Comparison of ENCODE assay signal across 13 cellular contexts in the genomic region with DNA sequence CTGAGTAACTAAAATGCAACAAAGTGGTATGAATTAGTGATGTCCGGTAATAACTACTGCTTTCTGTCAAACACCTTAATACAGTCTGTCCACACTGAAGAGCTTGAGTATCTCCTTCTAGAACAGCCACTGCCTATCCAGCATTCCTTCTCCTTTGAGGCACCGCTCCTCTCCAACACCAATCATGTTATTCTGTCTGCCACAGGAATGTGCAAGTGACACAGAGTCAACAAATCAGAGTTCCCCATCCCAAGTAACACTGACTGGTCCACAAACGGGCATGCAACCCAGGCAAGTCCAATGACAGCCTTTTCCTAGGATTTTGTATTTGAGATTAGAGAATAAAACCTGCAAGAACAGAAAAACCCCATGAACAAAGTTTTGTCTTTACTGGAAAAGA. TPM values are rescaled to one million over a fixed set of nuclear protein-coding genes. Genes with fewer than 3 reads are reported as not detected.
DNase-seq lines count a peak whose midpoint lies in the region; ATAC-seq and TF ChIP-seq lines count a peak whose summit lies in the region.
"Had no signal": no experiment of that assay in that cellular context is flagged by ENCODE, and none has a peak within 500 bp of the region (broad histone marks: within the 10 kb centered on the region; RNA-seq: fewer than 3 reads in every experiment).

No MANE protein-coding gene starts in this region.

- H2BK5ac ChIP-seq in neuronal stem cell (ENCODE audit: low read length), result no peak overlapping the region

- peaks cover 29% of the 10 kb centered on the region for H4K20me1 ChIP-seq in hepatocyte (ENCODE audit: insufficient read depth, poor library complexity, severe bottlenecking)

- H2AFZ ChIP-seq in hepatocyte (no peak overlapping the region), neuronal stem cell (ENCODE audit: low read length) (no peak overlapping the region)

- H3K9me3 Mint-ChIP-seq in activated T-cell treated with anti-CD3 and anti-CD28 coated beads, Interleukin-2, amount 50 U/mL, for 72 hours, result no peaks in the 10 kb centered on the region
- H3K9me3 Mint-ChIP-seq in CD4-positive, alpha-beta T cell, result no peaks in the 10 kb centered on the region
- H3K9me3 Mint-ChIP-seq: brain had no signal

- H3K14ac ChIP-seq in neuronal stem cell (ENCODE audit: low read length), result no peak overlapping the region

- H2BK15ac ChIP-seq in neuronal stem cell (ENCODE audit: low read length), result no peak overlapping the region

- peaks cover 18% of the 10 kb centered on the region for H3K4me1 ChIP-seq in SJSA1 (replicated peaks)
- peaks cover 22% of the 10 kb centered on the region for H3K4me1 ChIP-seq in hepatocyte (ENCODE audit: insufficient read depth)
- H3K4me1 ChIP-seq in thyroid gland, result peaks cover 14 to 15% of the 10 kb centered on the region in 2 donors
- peaks cover 5 to 6% of the 10 kb centered on the region in 2 donors for H3K4me1 ChIP-seq in neuronal stem cell (ENCODE audit: control insufficient read depth in 2 of 2, insufficient read depth in 1 of 2, low read depth in 1 of 2, low read length in 2 of 2)
- no peaks in the 10 kb centered on the region for H3K4me1 ChIP-seq in uterus

- no peak overlapping the region for H3K27ac ChIP-seq in SJSA1
- no peak overlapping the region for H3K27ac ChIP-seq in hepatocyte
- H3K27ac ChIP-seq in thyroid gland, result no peak overlapping the region
- H3K27ac ChIP-seq in neuronal stem cell (replicated peaks; ENCODE audit: low read length), result no peak overlapping the region
- no peak overlapping the region for H3K27ac ChIP-seq in uterus
- H3K27ac ChIP-seq in CD4-positive, alpha-beta T cell (ENCODE audit: low read depth, low read length), result no peak overlapping the region
- H3K27ac ChIP-seq: tibial artery had no signal

- no peak overlapping the region for H3K18ac ChIP-seq in neuronal stem cell (ENCODE audit: low read length)

- H3K4me3 ChIP-seq in SJSA1 (no peak overlapping the region), hepatocyte (no peak overlapping the region), thyroid gland (replicated peaks in 1 of 3) (no peak overlapping the region), neuronal stem cell (ENCODE audit: low read length in 2 of 2) (no peak overlapping the region), uterus (no peak overlapping the region)
- H3K4me3 ChIP-seq: tibial artery had no signal

- no peak overlapping the region for H2BK12ac ChIP-seq in neuronal stem cell (ENCODE audit: low read length)

- TF ChIP-seq CTCF in hepatocyte (IDR thresholded peaks at IDR 0.05; ENCODE audit: poor library complexity) (no peak), thyroid gland (IDR thresholded peaks at IDR 0.05) (no peak), uterus (IDR thresholded peaks at IDR 0.05) (no peak)
- TF ChIP-seq CTCF in CD4-positive, alpha-beta T cell (IDR thresholded peaks at IDR 0.05), result no peak

- no peak overlapping the region for H4K8ac ChIP-seq in neuronal stem cell (ENCODE audit: low read depth, low read length)

- WGBS in hepatocyte (ENCODE audit: low lambda C conversion rate, missing lambda C conversion rate), result 42% methylated on average over 3 of the region's 3 CpGs
- WGBS in thyroid gland, 2 donors, result 41 to 47% methylated on average over 3 of the region's 3 CpGs
- WGBS in neuronal stem cell (ENCODE audit: extremely low coverage in 2 of 2, insufficient read length in 2 of 2, insufficient replicate concordance in 1 of 2), 2 donors, result no CpG with 5 or more reads among the region's 3 CpGs

- CTCF ChIA-PET in CD4-positive, alpha-beta T cell (lab: Charles Lee), result no interaction called here

- peaks cover 81% of the 10 kb centered on the region for H3K79me2 ChIP-seq in hepatocyte

- no peak overlapping the region for H2BK120ac ChIP-seq in neuronal stem cell (ENCODE audit: low read depth, low read length)

- intact Hi-C loops in thyroid gland (cut with DNase I), result loop anchor here (10.0 kb wide), 1 partner anchor 104 kb away; no protein-coding TSS in a partner anchor
- intact Hi-C loops in uterus (cut with DNase I; ENCODE audit: low total_unique reads), result no loop called here
- intact Hi-C loops in CD4-positive, alpha-beta T cell (cut with DNase I, micrococcal nuclease), result loop anchor here (5.0 kb wide), 2 partner anchors 39 to 101 kb away; no protein-coding TSS in a partner anchor

- TF ChIP-seq POLR2A in thyroid gland (IDR thresholded peaks at IDR 0.05) (no peak), uterus (IDR thresholded peaks at IDR 0.05) (no peak)

- no peak overlapping the region for H3K9ac ChIP-seq in neuronal stem cell (ENCODE audit: low read depth, low read length, poor library complexity)

- H3K9me2 ChIP-seq in hepatocyte (replicated peaks; ENCODE audit: insufficient read depth), result no peaks in the 10 kb centered on the region

- H3K4me2 ChIP-seq in hepatocyte (no peak overlapping the region), neuronal stem cell (ENCODE audit: insufficient read depth, low read length, poor library complexity, severe bottlenecking) (no peak overlapping the region)

- peaks cover 2% of the 10 kb centered on the region for H3K79me1 ChIP-seq in neuronal stem cell (ENCODE audit: low read depth, low read length)

- H3K27me3 ChIP-seq in SJSA1 (replicated peaks), result no peaks in the 10 kb centered on the region
- H3K27me3 ChIP-seq in hepatocyte, result no peaks in the 10 kb centered on the region
- H3K27me3 ChIP-seq in thyroid gland, result no peaks in the 10 kb centered on the region
- H3K27me3 ChIP-seq in neuronal stem cell (ENCODE audit: control insufficient read depth in 3 of 3, insufficient read depth in 3 of 3, low read depth in 1 of 3, low read length in 3 of 3), result no peaks in the 10 kb centered on the region
- H3K27me3 ChIP-seq in uterus, result no peaks in the 10 kb centered on the region
- no peaks in the 10 kb centered on the region for H3K27me3 ChIP-seq in CD4-positive, alpha-beta T cell (ENCODE audit: control insufficient read depth, insufficient read depth, low read length)
- H3K27me3 ChIP-seq: tibial artery had no signal

- peaks cover 5% of the 10 kb centered on the region for H3K27me3 Mint-ChIP-seq in activated T-cell treated with anti-CD3 and anti-CD28 coated beads, Interleukin-2, amount 50 U/mL, for 72 hours (ENCODE audit: low read depth)
- H3K27me3 Mint-ChIP-seq in CD4-positive, alpha-beta T cell, result no peaks in the 10 kb centered on the region

- H3K4me3 Mint-ChIP-seq in activated T-cell treated with anti-CD3 and anti-CD28 coated beads, Interleukin-2, amount 50 U/mL, for 72 hours, result no peak overlapping the region
- no peak overlapping the region for H3K4me3 Mint-ChIP-seq in CD4-positive, alpha-beta T cell

- no peak overlapping the region for H3K4ac ChIP-seq in neuronal stem cell (ENCODE audit: low read length)

- H3K9me3 ChIP-seq in SJSA1 (replicated peaks) (no peaks in the 10 kb centered on the region), hepatocyte (ENCODE audit: low read depth) (no peaks in the 10 kb centered on the region), thyroid gland (no peaks in the 10 kb centered on the region), neuronal stem cell (replicated peaks in 1 of 2; ENCODE audit: control insufficient read depth in 2 of 2, insufficient read depth in 1 of 2, low read depth in 1 of 2, low read length in 2 of 2) (peaks cover 0 to 8% of the 10 kb centered on the region in 2 donors), uterus (no peaks in the 10 kb centered on the region)
- no peaks in the 10 kb centered on the region for H3K9me3 ChIP-seq in CD4-positive, alpha-beta T cell (ENCODE audit: control insufficient read depth, low read length)
- H3K9me3 ChIP-seq: tibial artery had no signal

- H2AK5ac ChIP-seq in neuronal stem cell (ENCODE audit: low read depth, low read length), result no peak overlapping the region

- H3K23ac ChIP-seq in neuronal stem cell (ENCODE audit: low read depth, low read length, poor library complexity), result no peak overlapping the region

- no peak overlapping the region for H4K91ac ChIP-seq in neuronal stem cell (ENCODE audit: low read depth, low read length, poor library complexity)

- H3K27ac Mint-ChIP-seq in activated T-cell treated with anti-CD3 and anti-CD28 coated beads, Interleukin-2, amount 50 U/mL, for 72 hours, result peak overlapping the region; percentile 25
- no peak overlapping the region for H3K27ac Mint-ChIP-seq in CD4-positive, alpha-beta T cell
- H3K27ac Mint-ChIP-seq: brain had no signal

- ATAC-seq in activated T-cell treated with anti-CD3 and anti-CD28 coated beads, Interleukin-2, amount 50 U/mL, for 72 hours (replicated peaks in 1 of 2), result no peak
- no peak for ATAC-seq in CD4-positive, alpha-beta T cell (ENCODE audit: poor library complexity)

- no peak for DNase-seq in activated T-cell treated with anti-CD3 and anti-CD28 coated beads, Interleukin-2, amount 50 U/mL, for 72 hours
- no peak for DNase-seq in activated T-cell treated with anti-CD3 and anti-CD28 coated beads, Interleukin-2, amount 50 U/mL, for 1 hour
- DNase-seq in SJSA1 (ENCODE audit: low read depth in 1 of 2, low spot score in 2 of 2) (peak; percentile 31 to 44), hepatocyte (ENCODE audit: low spot score) (peak; percentile 43), thyroid gland (peak; percentile 35 to 37), neuronal stem cell (ENCODE audit: low spot score) (no peak), uterus (no peak)
- no peak for DNase-seq in CD4-positive, alpha-beta T cell
- DNase-seq: activated T-cell treated with anti-CD3 and anti-CD28 coated beads for 4 hours, NCI-H1092 treated with DMSO at 0.1 percent for 48 hours, retina, tibial artery had no signal

- POLR2A ChIA-PET in CD4-positive, alpha-beta T cell (lab: Charles Lee), result no interaction called here

- peaks cover 0 to 2% of the 10 kb centered on the region in 2 donors for H3K36me3 Mint-ChIP-seq in activated T-cell treated with anti-CD3 and anti-CD28 coated beads, Interleukin-2, amount 50 U/mL, for 72 hours (ENCODE audit: insufficient read depth in 2 of 2)
- peaks cover 9% of the 10 kb centered on the region for H3K36me3 Mint-ChIP-seq in CD4-positive, alpha-beta T cell (ENCODE audit: low read depth)

- peaks cover 32% of the 10 kb centered on the region for H3K4me1 Mint-ChIP-seq in activated T-cell treated with anti-CD3 and anti-CD28 coated beads, Interleukin-2, amount 50 U/mL, for 72 hours (ENCODE audit: low read depth)
- peaks cover 58% of the 10 kb centered on the region for H3K4me1 Mint-ChIP-seq in CD4-positive, alpha-beta T cell (ENCODE audit: low read depth)

- H3K36me3 ChIP-seq in SJSA1, result peaks cover 5% of the 10 kb centered on the region; the same call in 1 of the 2 replicates
- no peaks in the 10 kb centered on the region for H3K36me3 ChIP-seq in hepatocyte (replicated peaks; ENCODE audit: insufficient read depth, low read depth)
- H3K36me3 ChIP-seq in thyroid gland, result no peaks in the 10 kb centered on the region
- no peaks in the 10 kb centered on the region for H3K36me3 ChIP-seq in neuronal stem cell (replicated peaks in 1 of 2; ENCODE audit: control insufficient read depth in 2 of 2, insufficient read depth in 2 of 2, low read length in 2 of 2)
- H3K36me3 ChIP-seq in uterus, result no peaks in the 10 kb centered on the region
- H3K36me3 ChIP-seq: tibial artery had no signal

RNA-seq across cellular contexts. Expression of a gene that starts 3.8 kb away (rescaled TPM):
- total RNA-seq in activated T-cell treated with anti-CD3 and anti-CD28 coated beads, Interleukin-2, amount 50 U/mL, for 72 hours, result 1 to 10 TPM; 7.2 to 8.4 TPM
- 18.3 and 24.3 TPM in 2 replicates for total RNA-seq in SJSA1 (2014; rRNA removed; shearing (Covaris generic))
- total RNA-seq in hepatocyte, result 21.2 and 28.8 TPM in 2 replicates
- polyA plus RNA-seq in hepatocyte, result 9.0 and 11.6 TPM in 2 replicates
- total RNA-seq in thyroid gland, result 10 to 100 TPM; 16.5 to 26.6 (median 20.6) TPM
- polyA plus RNA-seq in neuronal stem cell (2013, experiment 1 of 2), result 7.8 TPM
- polyA plus RNA-seq in neuronal stem cell (2013, experiment 2 of 2), result 7.5 TPM
- total RNA-seq in uterus, result 10 to 100 TPM; 11.3 to 36.2 (median 15.5) TPM
- total RNA-seq in CD4-positive, alpha-beta T cell, result 1 to 10 TPM; 8.0 to 8.2 TPM

Comparison
In these comparisons a context has a peak if more than half of its experiments do, and no peak if none do; other contexts are left out.
1. DNase-seq: peak in SJSA1 (2 of 2), hepatocyte (single experiment) and thyroid gland (2 of 2); none in activated T-cell treated with anti-CD3 and anti-CD28 coated beads, Interleukin-2, amount 50 U/mL, for 72 hours (0 of 2), activated T-cell treated with anti-CD3 and anti-CD28 coated beads, Interleukin-2, amount 50 U/mL, for 1 hour (single experiment), neuronal stem cell (single experiment), uterus (0 of 2) and CD4-positive, alpha-beta T cell (0 of 10).